8 cellular contexts compared by ENCODE assay signal in genomic region chr18:13530879-13531387, GRCh38.
DNase-seq lines count a peak whose midpoint lies in the region; ATAC-seq and TF ChIP-seq lines count a peak whose summit lies in the region.

No MANE protein-coding gene starts in this region.

- intact Hi-C loops in colonic mucosa (cut with DNase I), result loop anchor here (2.0 kb wide), 1 partner anchor 314 kb away; no protein-coding TSS in a partner anchor
- intact Hi-C loops in upper lobe of right lung (cut with DNase I), result no loop called here

- peaks cover 5% of the 10 kb centered on the region for H3K36me3 Mint-ChIP-seq in activated naive CD4-positive, alpha-beta T cell treated with anti-CD3 and anti-CD28 coated beads, Interleukin-2, amount 10 ng/mL, durations not matched to agents 7 days and 5 days

- TF ChIP-seq CTCF in colonic mucosa (IDR thresholded peaks at IDR 0.05), result no peak
- peak; percentile 40 for TF ChIP-seq CTCF in lung (IDR thresholded peaks at IDR 0.05; ENCODE audit: control extremely low read depth, extremely low read depth)
- TF ChIP-seq CTCF in upper lobe of right lung (IDR thresholded peaks at IDR 0.05), result peak; percentile 56

- H3K4me1 ChIP-seq in colonic mucosa, result no peaks in the 10 kb centered on the region
- H3K4me1 ChIP-seq in lung (ENCODE audit: control insufficient read depth in 2 of 2, insufficient read depth in 2 of 2, low read length in 2 of 2), result no peaks in the 10 kb centered on the region
- H3K4me1 ChIP-seq in upper lobe of right lung, result no peaks in the 10 kb centered on the region

- H3K27ac Mint-ChIP-seq in activated naive CD4-positive, alpha-beta T cell treated with anti-CD3 and anti-CD28 coated beads, Interleukin-2, amount 10 ng/mL, durations not matched to agents 7 days and 5 days, result no peak overlapping the region

- H3K36me3 ChIP-seq in colonic mucosa (no peaks in the 10 kb centered on the region), lung (ENCODE audit: control insufficient read depth in 2 of 2, insufficient read depth in 2 of 2, low read length in 2 of 2) (no peaks in the 10 kb centered on the region), upper lobe of right lung (no peaks in the 10 kb centered on the region)

- no peaks in the 10 kb centered on the region for H3K27me3 ChIP-seq in colonic mucosa
- H3K27me3 ChIP-seq in lung (ENCODE audit: control insufficient read depth, insufficient read depth), result no peaks in the 10 kb centered on the region
- H3K27me3 ChIP-seq in upper lobe of right lung, result no peaks in the 10 kb centered on the region

- DNase-seq in activated naive CD4-positive, alpha-beta T cell treated with anti-CD3 and anti-CD28 coated beads, Interleukin-2, amount 10 ng/mL, durations not matched to agents 7 days and 5 days, result peak; percentile 41
- DNase-seq in activated naive CD4-positive, alpha-beta T cell (lab: John Stamatoyannopoulos, UW), result no peak
- DNase-seq in NCI-H748 (lab: John Stamatoyannopoulos, UW; ENCODE audit: unreplicated experiment) (peak; percentile 53), colonic mucosa (peak; percentile 43), lung (ENCODE audit: low spot score) (no peak), upper lobe of right lung (no peak)

- 67 to 69% methylated on average over 7 of the region's 7 CpGs for WGBS in lung, 2 donors

- no peak overlapping the region for H3K4me3 Mint-ChIP-seq in activated naive CD4-positive, alpha-beta T cell treated with anti-CD3 and anti-CD28 coated beads, Interleukin-2, amount 10 ng/mL, durations not matched to agents 7 days and 5 days

- H3K27me3 Mint-ChIP-seq in activated naive CD4-positive, alpha-beta T cell treated with anti-CD3 and anti-CD28 coated beads, Interleukin-2, amount 10 ng/mL, durations not matched to agents 7 days and 5 days, result no peaks in the 10 kb centered on the region

- peaks cover 16% of the 10 kb centered on the region for H3K4me1 Mint-ChIP-seq in activated naive CD4-positive, alpha-beta T cell treated with anti-CD3 and anti-CD28 coated beads, Interleukin-2, amount 10 ng/mL, durations not matched to agents 7 days and 5 days

- H3K4me3 ChIP-seq in colonic mucosa, result no peak overlapping the region
- H3K4me3 ChIP-seq in lung, result no peak overlapping the region
- no peak overlapping the region for H3K4me3 ChIP-seq in upper lobe of right lung

- H3K27ac ChIP-seq in colonic mucosa (no peak overlapping the region), lung (ENCODE audit: low read depth in 1 of 2, low read length in 1 of 2) (no peak overlapping the region), upper lobe of right lung (no peak overlapping the region)

- H3K9ac ChIP-seq in colonic mucosa (ENCODE audit: low read depth in 2 of 2, low read length in 2 of 2), result no peak overlapping the region

- ATAC-seq in lung (ENCODE audit: insufficient read depth, low FRiP score) (no peak), upper lobe of right lung (peak; percentile 83), HG02973 (IDR thresholded peaks at IDR 0.05; ENCODE audit: unreplicated experiment) (no peak), GM18502 (IDR thresholded peaks at IDR 0.05; ENCODE audit: poor library complexity, unreplicated experiment) (no peak)

- no peaks in the 10 kb centered on the region for H3K9me3 Mint-ChIP-seq in activated naive CD4-positive, alpha-beta T cell treated with anti-CD3 and anti-CD28 coated beads, Interleukin-2, amount 10 ng/mL, durations not matched to agents 7 days and 5 days

- CTCF ChIA-PET in activated naive CD4-positive, alpha-beta T cell treated with anti-CD3 and anti-CD28 coated beads, Interleukin-2, amount 10 ng/mL, durations not matched to agents 7 days and 5 days (lab: Charles Lee), result interaction anchor here (3.8 kb wide), 1 partner anchor 315 kb away, joined by 23 read pairs; no protein-coding TSS in a partner anchor

- H3K9me3 ChIP-seq in colonic mucosa, result no peaks in the 10 kb centered on the region
- no peaks in the 10 kb centered on the region for H3K9me3 ChIP-seq in lung (ENCODE audit: control insufficient read depth in 2 of 2, insufficient read depth in 1 of 2, low read length in 1 of 2)
- H3K9me3 ChIP-seq in upper lobe of right lung, result no peaks in the 10 kb centered on the region

Comparison
In these comparisons a context has a peak if more than half of its experiments do, and no peak if none do; other contexts are left out.
1. DNase-seq: peak in activated naive CD4-positive, alpha-beta T cell treated with anti-CD3 and anti-CD28 coated beads, Interleukin-2, amount 10 ng/mL, durations not matched to agents 7 days and 5 days (single experiment), NCI-H748 (single experiment) and colonic mucosa (single experiment); none in activated naive CD4-positive, alpha-beta T cell (0 of 4), lung (single experiment) and upper lobe of right lung (single experiment).